19 cellular contexts compared by ENCODE assay signal in the genomic region with DNA sequence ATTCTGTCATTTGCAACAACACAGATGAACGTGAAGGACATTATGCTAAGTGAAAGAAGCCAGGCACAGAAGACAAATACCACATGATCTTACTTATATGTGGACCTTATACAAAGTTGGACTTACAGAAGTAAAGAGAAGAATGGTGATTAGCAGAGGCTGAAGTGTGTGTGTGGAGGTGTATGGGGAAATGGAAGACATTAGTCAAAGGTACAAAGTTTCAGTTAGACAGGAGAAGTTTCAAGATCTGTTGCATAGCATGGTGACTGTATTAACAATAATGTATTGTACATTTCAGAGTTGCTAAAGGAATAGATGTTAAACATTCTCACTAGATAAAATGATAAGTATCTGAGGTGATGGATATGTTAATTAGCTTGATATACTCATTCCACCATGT.
A peak's percentile ranks its signal among the peaks of the same experiment; 100 is the strongest.
DNase-seq lines count a peak whose midpoint lies in the region; ATAC-seq, FAIRE-seq and TF ChIP-seq lines count a peak whose summit lies in the region.
"Had no signal": no experiment of that assay in that cellular context is flagged by ENCODE, and none has a peak within 500 bp of the region (broad histone marks: within the 10 kb centered on the region; RNA-seq: fewer than 3 reads in every experiment).

No MANE protein-coding gene starts in this region.

- peak; percentile 47 for ATAC-seq in activated CD8-positive, alpha-beta T cell treated with anti-CD3 and anti-CD28 coated beads for 36 hours
- ATAC-seq in activated CD8-positive, alpha-beta T cell treated with anti-CD3 and anti-CD28 coated beads, Interleukin-2, amount 10 ng/mL, durations not matched to agents 7 days and 5 days = no peak
- ATAC-seq in A549 = no peak
- peak; percentile 38 to 44 for ATAC-seq in stimulated activated naive B cell treated with anti-CD40 and anti-IgM and Interleukin-4, amounts not matched to agents 10 μg/mL and 1 μg/mL and 100 μg/mL, for 72 hours (replicated peaks)
- ATAC-seq in GM21447 (IDR thresholded peaks at IDR 0.05; ENCODE audit: unreplicated experiment) = no peak
- ATAC-seq: HepG2 had no signal

- TF ChIP-seq POLR2A in A549 (IDR thresholded peaks at IDR 0.05; ENCODE audit: low read length) (no peak), GM12891 (IDR thresholded peaks at IDR 0.05; ENCODE audit: low read depth, low read length) (no peak)

- CTCF ChIA-PET in activated CD8-positive, alpha-beta T cell treated with anti-CD3 and anti-CD28 coated beads for 36 hours (lab: Charles Lee) = no interaction called here
- CTCF ChIA-PET in activated CD8-positive, alpha-beta T cell treated with anti-CD3 and anti-CD28 coated beads, Interleukin-2, amount 10 ng/mL, durations not matched to agents 7 days and 5 days (lab: Charles Lee) = no interaction called here
- CTCF ChIA-PET in A549 (lab: Yijun Ruan, JAX) = no interaction called here

- DNase-seq in activated CD8-positive, alpha-beta T cell treated with anti-CD3 and anti-CD28 coated beads for 36 hours = no peak
- no peak for DNase-seq in activated CD8-positive, alpha-beta T cell treated with anti-CD3 and anti-CD28 coated beads, Interleukin-2, amount 10 ng/mL, durations not matched to agents 7 days and 5 days
- DNase-seq in A549 (ENCODE audit: low read depth in 1 of 2, low spot score in 1 of 2) = no peak
- DNase-seq in GM12891 (ENCODE audit: insufficient read length, low spot score) = no peak
- no peak for DNase-seq in stimulated activated naive B cell treated with anti-CD40 and anti-IgM and Interleukin-4, amounts not matched to agents 10 μg/mL and 1 μg/mL and 100 μg/mL, for 72 hours
- DNase-seq in COR-L47 (lab: John Stamatoyannopoulos, UW) = no peak
- no peak for DNase-seq in OCI-M1 (lab: John Stamatoyannopoulos, UW)
- DNase-seq: AML-193; CD4-positive, alpha-beta T cell; DMS153; DMS79; GDM1; GM23248 had no signal

- H3K27ac ChIP-seq in A549 = no peak overlapping the region
- H3K27ac ChIP-seq: C4-2B, GM23248 had no signal

- intact Hi-C loops in activated CD8-positive, alpha-beta T cell treated with anti-CD3 and anti-CD28 coated beads for 36 hours (cut with micrococcal nuclease) = no loop called here

- no peak overlapping the region for H3K4me2 ChIP-seq in A549

- no peak for TF ChIP-seq CTCF in activated CD8-positive, alpha-beta T cell treated with anti-CD3 and anti-CD28 coated beads for 36 hours (IDR thresholded peaks at IDR 0.05)
- no peak for TF ChIP-seq CTCF in A549 (IDR thresholded peaks at IDR 0.05)

- WGBS in A549 (ENCODE audit: missing lambda C conversion rate) = 20% methylated on average over 1 of the region's 1 CpG

- peaks cover 56% of the 10 kb centered on the region for H3K4me1 Mint-ChIP-seq in activated CD8-positive, alpha-beta T cell treated with anti-CD3 and anti-CD28 coated beads for 36 hours (ENCODE audit: low read depth)
- peaks cover 34% of the 10 kb centered on the region for H3K4me1 Mint-ChIP-seq in activated CD8-positive, alpha-beta T cell treated with anti-CD3 and anti-CD28 coated beads, Interleukin-2, amount 10 ng/mL, durations not matched to agents 7 days and 5 days (ENCODE audit: low read depth)
- peaks cover 11 to 34% of the 10 kb centered on the region in 2 donors for H3K4me1 Mint-ChIP-seq in stimulated activated naive B cell treated with anti-CD40 and anti-IgM and Interleukin-4, amounts not matched to agents 10 μg/mL and 1 μg/mL and 100 μg/mL, for 72 hours

- H3K4me1 ChIP-seq in A549 = no peaks in the 10 kb centered on the region
- H3K4me1 ChIP-seq: HAP-1 had no signal

- no peaks in the 10 kb centered on the region for H3K9me3 ChIP-seq in A549
- H3K9me3 ChIP-seq: HAP-1 had no signal

- peaks cover 7% of the 10 kb centered on the region for H3K27me3 Mint-ChIP-seq in activated CD8-positive, alpha-beta T cell treated with anti-CD3 and anti-CD28 coated beads for 36 hours
- H3K27me3 Mint-ChIP-seq in activated CD8-positive, alpha-beta T cell treated with anti-CD3 and anti-CD28 coated beads, Interleukin-2, amount 10 ng/mL, durations not matched to agents 7 days and 5 days (ENCODE audit: low read depth) = peaks cover 11% of the 10 kb centered on the region
- peaks cover 5 to 7% of the 10 kb centered on the region in 2 donors for H3K27me3 Mint-ChIP-seq in stimulated activated naive B cell treated with anti-CD40 and anti-IgM and Interleukin-4, amounts not matched to agents 10 μg/mL and 1 μg/mL and 100 μg/mL, for 72 hours
- H3K27me3 Mint-ChIP-seq: IgD-negative memory B cell had no signal

- no peak for TF ChIP-seq EP300 in A549 (IDR thresholded peaks at IDR 0.05)

- H3K4me3 Mint-ChIP-seq in activated CD8-positive, alpha-beta T cell treated with anti-CD3 and anti-CD28 coated beads for 36 hours = no peak overlapping the region
- H3K4me3 Mint-ChIP-seq in activated CD8-positive, alpha-beta T cell treated with anti-CD3 and anti-CD28 coated beads, Interleukin-2, amount 10 ng/mL, durations not matched to agents 7 days and 5 days = no peak overlapping the region
- H3K4me3 Mint-ChIP-seq in stimulated activated naive B cell treated with anti-CD40 and anti-IgM and Interleukin-4, amounts not matched to agents 10 μg/mL and 1 μg/mL and 100 μg/mL, for 72 hours = no peak overlapping the region
- H3K4me3 Mint-ChIP-seq: CD4-positive, alpha-beta T cell; IgD-negative memory B cell had no signal

- H3K4me3 ChIP-seq in A549 = no peak overlapping the region
- H3K4me3 ChIP-seq: GM23248, HAP-1 had no signal

- POLR2A ChIA-PET in activated CD8-positive, alpha-beta T cell treated with anti-CD3 and anti-CD28 coated beads for 36 hours (lab: Charles Lee) = no interaction called here
- POLR2A ChIA-PET in activated CD8-positive, alpha-beta T cell treated with anti-CD3 and anti-CD28 coated beads, Interleukin-2, amount 10 ng/mL, durations not matched to agents 7 days and 5 days (lab: Charles Lee) = no interaction called here
- POLR2A ChIA-PET in A549 (lab: Yijun Ruan, JAX) = no interaction called here

- H3K27ac Mint-ChIP-seq in activated CD8-positive, alpha-beta T cell treated with anti-CD3 and anti-CD28 coated beads for 36 hours = peak overlapping the region; percentile 11
- no peak overlapping the region for H3K27ac Mint-ChIP-seq in activated CD8-positive, alpha-beta T cell treated with anti-CD3 and anti-CD28 coated beads, Interleukin-2, amount 10 ng/mL, durations not matched to agents 7 days and 5 days
- H3K27ac Mint-ChIP-seq in stimulated activated naive B cell treated with anti-CD40 and anti-IgM and Interleukin-4, amounts not matched to agents 10 μg/mL and 1 μg/mL and 100 μg/mL, for 72 hours = no peak overlapping the region
- H3K27ac Mint-ChIP-seq: CD4-positive, alpha-beta T cell; IgD-negative memory B cell had no signal

- no peak for TF ChIP-seq RAD21 in A549 (conservative IDR thresholded peaks at IDR 0.05 in 1 of 2, IDR thresholded peaks at IDR 0.05 in 1 of 2)

- H3K36me3 Mint-ChIP-seq in activated CD8-positive, alpha-beta T cell treated with anti-CD3 and anti-CD28 coated beads for 36 hours (ENCODE audit: low read depth) = no peaks in the 10 kb centered on the region
- H3K36me3 Mint-ChIP-seq in activated CD8-positive, alpha-beta T cell treated with anti-CD3 and anti-CD28 coated beads, Interleukin-2, amount 10 ng/mL, durations not matched to agents 7 days and 5 days (ENCODE audit: low read depth) = peaks cover 20% of the 10 kb centered on the region
- H3K36me3 Mint-ChIP-seq in stimulated activated naive B cell treated with anti-CD40 and anti-IgM and Interleukin-4, amounts not matched to agents 10 μg/mL and 1 μg/mL and 100 μg/mL, for 72 hours = no peaks in the 10 kb centered on the region
- H3K36me3 Mint-ChIP-seq: IgD-negative memory B cell had no signal

- FAIRE-seq in A549 (lab: Jason Lieb, UNC) (peak; percentile 86), GM12891 (lab: Jason Lieb, UNC) (peak; percentile 43)
- FAIRE-seq: A204.1, HepG2 had no signal

- peaks cover 4% of the 10 kb centered on the region for H3K9me3 Mint-ChIP-seq in activated CD8-positive, alpha-beta T cell treated with anti-CD3 and anti-CD28 coated beads for 36 hours
- H3K9me3 Mint-ChIP-seq in activated CD8-positive, alpha-beta T cell treated with anti-CD3 and anti-CD28 coated beads, Interleukin-2, amount 10 ng/mL, durations not matched to agents 7 days and 5 days (ENCODE audit: insufficient read depth) = no peaks in the 10 kb centered on the region
- H3K9me3 Mint-ChIP-seq in stimulated activated naive B cell treated with anti-CD40 and anti-IgM and Interleukin-4, amounts not matched to agents 10 μg/mL and 1 μg/mL and 100 μg/mL, for 72 hours = no peaks in the 10 kb centered on the region
- H3K9me3 Mint-ChIP-seq: CD4-positive, alpha-beta T cell had no signal

TF ChIP-seq in A549, 52 proteins besides CTCF, POLR2A, EP300 and RAD21:
- TF ChIP-seq TP53 (CRISPR knock-in tag; IDR thresholded peaks at IDR 0.05) (no peak), CHD2 (IDR thresholded peaks at IDR 0.05; ENCODE audit: low read length, partially characterized antibody) (no peak), RNF2 (IDR thresholded peaks at IDR 0.05; ENCODE audit: borderline replicate concordance, low read depth) (no peak), ZNF302 (CRISPR knock-in tag; IDR thresholded peaks at IDR 0.05) (no peak)

TF ChIP-seq in GM12891, 5 proteins besides CTCF, POLR2A, EP300 and RAD21:
- TF ChIP-seq PAX5 (IDR thresholded peaks at IDR 0.05; ENCODE audit: insufficient read depth, low read length, severe bottlenecking) (no peak), POLR2AphosphoS5 (IDR thresholded peaks at IDR 0.05; ENCODE audit: low read depth, low read length) (no peak), SPI1 (IDR thresholded peaks at IDR 0.05; ENCODE audit: low read depth, low read length) (no peak), TAF1 (IDR thresholded peaks at IDR 0.05; ENCODE audit: low read depth, low read length) (no peak), POU2F2 (IDR thresholded peaks at IDR 0.05; ENCODE audit: low read depth, low read length) (no peak)

Comparison
In these comparisons a context has a peak if more than half of its experiments do, and no peak if none do; other contexts are left out.
1. ATAC-seq: peak in activated CD8-positive, alpha-beta T cell treated with anti-CD3 and anti-CD28 coated beads for 36 hours (single experiment) and stimulated activated naive B cell treated with anti-CD40 and anti-IgM and Interleukin-4, amounts not matched to agents 10 μg/mL and 1 μg/mL and 100 μg/mL, for 72 hours (2 of 2); none in activated CD8-positive, alpha-beta T cell treated with anti-CD3 and anti-CD28 coated beads, Interleukin-2, amount 10 ng/mL, durations not matched to agents 7 days and 5 days (single experiment), A549 (0 of 2) and GM21447 (single experiment).